Comparison of ENCODE assay signal across 1 cellular context in genomic region chr20:56554869-56555268, GRCh38.
TF ChIP-seq lines count a peak whose summit lies in the region.

No MANE protein-coding gene starts in this region.

TF ChIP-seq in HCT116, 20 proteins besides CTCF, POLR2A, EP300 and RAD21 (continued from another document):
- TF ChIP-seq REST (IDR thresholded peaks at IDR 0.05; ENCODE audit: low read depth) (no peak), FOSL1 (IDR thresholded peaks at IDR 0.05; ENCODE audit: low read depth) (peak; percentile 89), CBX3 (IDR thresholded peaks at IDR 0.05; ENCODE audit: low read depth) (peak; percentile 34), EZH2phosphoT487 (IDR thresholded peaks at IDR 0.05; ENCODE audit: borderline replicate concordance) (no peak), TCF7L2 (IDR thresholded peaks at IDR 0.05; ENCODE audit: borderline replicate concordance, extremely low read depth, insufficient read depth, insufficient read length) (peak; percentile 96), ATF3 (IDR thresholded peaks at IDR 0.05) (peak; percentile 61; the same call in 1 of the 2 replicates), YY1 (IDR thresholded peaks at IDR 0.05; ENCODE audit: extremely low read depth, insufficient replicate concordance, low read depth, low read length) (no peak), EGR1 (IDR thresholded peaks at IDR 0.05; ENCODE audit: low read depth) (no peak), CEBPB (IDR thresholded peaks at IDR 0.05; ENCODE audit: low read depth) (peak; percentile 82), MAX (IDR thresholded peaks at IDR 0.05) (peak; percentile 64), EZH2 (IDR thresholded peaks at IDR 0.05) (no peak), ELF1 (IDR thresholded peaks at IDR 0.05; ENCODE audit: borderline replicate concordance, low read depth) (peak; percentile 28; the same call in 1 of the 2 replicates), POLR2AphosphoS5 (IDR thresholded peaks at IDR 0.05; ENCODE audit: low read depth, low read length) (peak; percentile 67)
